ENCODE assay signal across 17 cellular contexts in genomic region chr1:204361341-204361771, GRCh38. TPM values are rescaled to one million over a fixed set of nuclear protein-coding genes. Genes with fewer than 3 reads are reported as not detected.
DNase-seq lines count a peak whose midpoint lies in the region; ATAC-seq and TF ChIP-seq lines count a peak whose summit lies in the region.
"Had no signal": no experiment of that assay in that cellular context is flagged by ENCODE, and none has a peak within 500 bp of the region (broad histone marks: within the 10 kb centered on the region; RNA-seq: fewer than 3 reads in every experiment).

No MANE protein-coding gene starts in this region.

- peaks cover 48% of the 10 kb centered on the region for H3K4me1 Mint-ChIP-seq in stimulated activated effector memory CD8-positive, alpha-beta T cell treated with anti-CD3 and anti-CD28 coated beads, Interleukin-12 subunit alpha, Interleukin-12 subunit beta, amount 100 ng/mL, for 72 hours

- H3K4me3 ChIP-seq in cardiac muscle cell, result no peak overlapping the region
- no peak overlapping the region for H3K4me3 ChIP-seq in heart right ventricle
- no peak overlapping the region for H3K4me3 ChIP-seq in IMR-90 (ENCODE audit: insufficient read depth, low read depth, low read length)

- H3K9me3 ChIP-seq in cardiac muscle cell (ENCODE audit: low read depth) (no peaks in the 10 kb centered on the region), heart right ventricle (no peaks in the 10 kb centered on the region), IMR-90 (ENCODE audit: control insufficient read depth, insufficient read depth, low read length) (no peaks in the 10 kb centered on the region)

- no peak for TF ChIP-seq POLR2A in IMR-90 (IDR thresholded peaks at IDR 0.05; ENCODE audit: low read depth, low read length)

- H3K4ac ChIP-seq in IMR-90 (ENCODE audit: low read depth, low read length), result no peak overlapping the region

- H3K4me1 ChIP-seq in cardiac muscle cell (ENCODE audit: low read depth) (peaks cover 58% of the 10 kb centered on the region), heart right ventricle (peaks cover 4 to 66% (median 34%) of the 10 kb centered on the region in 9 donors), IMR-90 (ENCODE audit: control insufficient read depth, insufficient read depth, low read length) (peaks cover 18% of the 10 kb centered on the region)

- intact Hi-C loops in heart right ventricle (cut with DNase I) (loop anchor here in 9 of 10 donors (5.0 to 10.0 kb wide), 6 partner anchors 99 to 497 kb away; partner anchors contain the start of genes SNRPE (in 3 of the 9) and GOLT1A (in 2 of the 9)), IMR-90 (cut with micrococcal nuclease) (loop anchor here (5.0 kb wide), 1 partner anchor 499 kb away; the partner anchor contains the start of gene SNRPE)

- H2AK9ac ChIP-seq in IMR-90 (replicated peaks; ENCODE audit: low read depth, low read length, poor library complexity), result no peak overlapping the region

- H3K14ac ChIP-seq in IMR-90 (replicated peaks; ENCODE audit: low read depth, low read length), result no peak overlapping the region

- H3K27me3 ChIP-seq in cardiac muscle cell (no peaks in the 10 kb centered on the region), heart right ventricle (peaks cover 0 to 27% (median 0%) of the 10 kb centered on the region in 7 donors), IMR-90 (ENCODE audit: control insufficient read depth, insufficient read depth, low read length) (peaks cover 4% of the 10 kb centered on the region)

- H2BK20ac ChIP-seq in IMR-90 (ENCODE audit: low read depth, low read length), result no peak overlapping the region

- H3K9me3 Mint-ChIP-seq in stimulated activated effector memory CD8-positive, alpha-beta T cell treated with anti-CD3 and anti-CD28 coated beads, Interleukin-12 subunit alpha, Interleukin-12 subunit beta, amount 100 ng/mL, for 72 hours, result no peaks in the 10 kb centered on the region

- H3K36me3 Mint-ChIP-seq in stimulated activated effector memory CD8-positive, alpha-beta T cell treated with anti-CD3 and anti-CD28 coated beads, Interleukin-12 subunit alpha, Interleukin-12 subunit beta, amount 100 ng/mL, for 72 hours, result peaks cover 6% of the 10 kb centered on the region
- H3K36me3 Mint-ChIP-seq: CD14-positive monocyte had no signal

- H4K8ac ChIP-seq in IMR-90 (ENCODE audit: low read depth in 2 of 2, low read length in 2 of 2), result no peak overlapping the region

- H2AK5ac ChIP-seq in IMR-90 (ENCODE audit: low read depth, low read length), result peak overlapping the region; percentile 34; the same call in 1 of the 2 replicates

- CTCF ChIA-PET in IMR-90 (lab: Yijun Ruan, JAX), result interaction anchor here (1.1 to 5.0 kb wide), 3 partner anchors 103 to 198 kb away, joined by 3 to 27 read pairs (median 6); no protein-coding TSS in a partner anchor

- no peaks in the 10 kb centered on the region for H3K9me1 ChIP-seq in IMR-90 (ENCODE audit: insufficient read depth, low read length)

- H3K9ac ChIP-seq in IMR-90 (ENCODE audit: low read depth, low read length), result no peak overlapping the region

- BruUV-seq in IMR-90 (replicated peaks; lab: Mats Ljungman, UMichigan), result no TSS peak

- H3K23ac ChIP-seq in IMR-90 (ENCODE audit: low read depth, low read length), result no peak overlapping the region

- H3K4me2 ChIP-seq in IMR-90 (ENCODE audit: low read depth, low read length), result no peak overlapping the region

- ATAC-seq in heart right ventricle, result no peak
- no peak for ATAC-seq in IMR-90 (ENCODE audit: low read depth)
- ATAC-seq in stimulated activated effector memory CD8-positive, alpha-beta T cell treated with anti-CD3 and anti-CD28 coated beads, Interleukin-12 subunit alpha, Interleukin-12 subunit beta, amount 100 ng/mL, for 72 hours, result no peak

- TF ChIP-seq RAD21 in IMR-90 (IDR thresholded peaks at IDR 0.05; ENCODE audit: low read length), result no peak

- H2BK5ac ChIP-seq in IMR-90 (ENCODE audit: low read depth, low read length, poor library complexity, severe bottlenecking), result no peak overlapping the region

- no peak overlapping the region for H4K5ac ChIP-seq in IMR-90 (ENCODE audit: low read depth, low read length)

- no peaks in the 10 kb centered on the region for H3K79me1 ChIP-seq in IMR-90 (ENCODE audit: low read depth in 1 of 2, low read length in 2 of 2)

- in situ Hi-C loops in IMR-90 (cut with MboI; ENCODE audit: low sequenced_read_pairs), result loop anchor here (5.0 to 10.0 kb wide), 4 partner anchors 109 to 497 kb away; partner anchors contain the start of genes GOLT1A and SNRPE

- H2BK15ac ChIP-seq in IMR-90 (ENCODE audit: low read depth, low read length), result no peak overlapping the region; the same call in 2 of the 3 replicates

- H3K18ac ChIP-seq in IMR-90 (ENCODE audit: low read depth, low read length), result no peak overlapping the region

- no peak overlapping the region for H2AFZ ChIP-seq in IMR-90 (replicated peaks; ENCODE audit: low read length, poor library complexity)

- peak overlapping the region; percentile 77 for H3K27ac ChIP-seq in cardiac muscle cell
- H3K27ac ChIP-seq in heart right ventricle, result peak overlapping the region in 3 of 10 donors; percentile 7 to 53 (median 33)
- no peak overlapping the region for H3K27ac ChIP-seq in IMR-90 (ENCODE audit: insufficient read depth, low read length)

- dilution Hi-C loops in IMR-90 (cut with HindIII; ENCODE audit: low sequenced_read_pairs, unreplicated experiment), result no loop called here

- WGBS in heart right ventricle, 2 donors, result 83 to 86% methylated on average over 2 of the region's 2 CpGs
- WGBS in IMR-90 (ENCODE audit: extremely low coverage in 2 of 2, insufficient read length in 1 of 2), 2 experiments, result 100% methylated on average over 1 of the region's 2 CpGs; no CpG with 5 or more reads in 1 of the 2 experiments

- POLR2A ChIA-PET in IMR-90 (lab: Charles Lee; ENCODE audit: unreplicated experiment), result no interaction called here

- H3K4me3 Mint-ChIP-seq in stimulated activated effector memory CD8-positive, alpha-beta T cell treated with anti-CD3 and anti-CD28 coated beads, Interleukin-12 subunit alpha, Interleukin-12 subunit beta, amount 100 ng/mL, for 72 hours, result no peak overlapping the region
- H3K4me3 Mint-ChIP-seq: CD14-positive monocyte had no signal

- TF ChIP-seq CTCF in cardiac muscle cell (IDR thresholded peaks at IDR 0.05; ENCODE audit: low read depth, low read length) (no peak), heart right ventricle (IDR thresholded peaks at IDR 0.05) (no peak), IMR-90 (conservative IDR thresholded peaks at IDR 0.05; ENCODE audit: low read depth, low read length) (no peak)

- no peaks in the 10 kb centered on the region for H4K20me1 ChIP-seq in IMR-90 (ENCODE audit: insufficient read depth, low read length)

- no peak overlapping the region for H4K91ac ChIP-seq in IMR-90 (ENCODE audit: insufficient read depth, low read depth, low read length)

- no peak overlapping the region for H3K56ac ChIP-seq in IMR-90 (ENCODE audit: extremely low read depth, insufficient read depth, low read length)

- H2BK120ac ChIP-seq in IMR-90 (ENCODE audit: low read depth, low read length), result no peak overlapping the region

- no peaks in the 10 kb centered on the region for H3K36me3 ChIP-seq in cardiac muscle cell
- H3K36me3 ChIP-seq in heart right ventricle, result no peaks in the 10 kb centered on the region
- H3K36me3 ChIP-seq in IMR-90 (ENCODE audit: control insufficient read depth, insufficient read depth, low read length), result no peaks in the 10 kb centered on the region

- H3K27ac Mint-ChIP-seq in stimulated activated effector memory CD8-positive, alpha-beta T cell treated with anti-CD3 and anti-CD28 coated beads, Interleukin-12 subunit alpha, Interleukin-12 subunit beta, amount 100 ng/mL, for 72 hours, result peak overlapping the region; percentile 57
- H3K27ac Mint-ChIP-seq: CD14-positive monocyte had no signal

- DNase-seq in cardiac muscle cell (ENCODE audit: low read depth in 1 of 2, low spot score in 1 of 2) (peak in 1 of 2 donors; percentile 37), heart right ventricle (no peak), IMR-90 (no peak), cerebellum (ENCODE audit: low spot score) (peak; percentile 65), islet precursor cell (no peak), HT-29 (ENCODE audit: low spot score) (no peak)
- no peak for DNase-seq in stimulated activated effector memory CD8-positive, alpha-beta T cell treated with anti-CD3 and anti-CD28 coated beads, Interleukin-12 subunit alpha, Interleukin-12 subunit beta, amount 100 ng/mL, for 72 hours (ENCODE audit: low spot score in 2 of 2)
- DNase-seq in effector CD4-positive, alpha-beta T cell, result no peak
- DNase-seq: Calu3, GF-D8, Karpas-422, MM.1S, NCI-H1105, NCI-H1694 treated with DMSO at 0.1 percent for 48 hours, NCI-H82, SHP77 had no signal

TF ChIP-seq in IMR-90, 13 proteins besides CTCF, POLR2A, EP300 and RAD21 (continues in another document):
- TF ChIP-seq RCOR1 (IDR thresholded peaks at IDR 0.05; ENCODE audit: insufficient replicate concordance, low read length), result no peak
- TF ChIP-seq USF2 (IDR thresholded peaks at IDR 0.05; ENCODE audit: low read depth, low read length), result no peak
- no peak for TF ChIP-seq RFX5 (IDR thresholded peaks at IDR 0.05; ENCODE audit: low read depth, low read length)
- no peak for TF ChIP-seq FOS (IDR thresholded peaks at IDR 0.05; ENCODE audit: low read depth, low read length)

RNA-seq across cellular contexts. Expression of gene PLEKHA6, which starts 1.6 kb away (rescaled TPM):
- total RNA-seq in cardiac muscle cell (44.1 and 71.7 TPM in 2 replicates), heart right ventricle (10 to 100 TPM in 9 of 10 donors, 1 to 10 TPM in 1; 4.8 to 34.9 (median 19.2) TPM), IMR-90 (2012; rRNA removed) (5.0 and 8.2 TPM in 2 replicates), cerebellum (13.6 TPM)
- polyA plus RNA-seq in cardiac muscle cell (23.1 and 41.6 TPM in 2 replicates), heart right ventricle (10 to 100 TPM in 1 of 2 donors, 1 to 10 TPM in 1; 3.3 to 18.2 TPM), IMR-90 (2012; rRNA removed) (19.9 and 20.6 TPM in 2 replicates)
- polyA plus RNA-seq in IMR-90 (2012; cell fraction: cytosol; rRNA removed), result 10.7 and 13.6 TPM in 2 replicates
- 59.8 and 70.3 TPM in 2 replicates for polyA plus RNA-seq in IMR-90 (2012; cell fraction: nucleus; rRNA removed; ENCODE audit: low replicate concordance)
- total RNA-seq in HT-29 (2014; rRNA removed; shearing (Covaris generic)), result 76.7 and 88.6 TPM in 2 replicates

RNA-seq across cellular contexts. Expression of gene PPP1R15B, which starts 50.3 kb away (rescaled TPM):
- total RNA-seq in cardiac muscle cell (24.9 and 27.0 TPM in 2 replicates), heart right ventricle (10 to 100 TPM; 18.1 to 47.3 (median 22.5) TPM), IMR-90 (2012; rRNA removed) (14.9 and 20.3 TPM in 2 replicates), cerebellum (29.7 TPM)
- polyA plus RNA-seq in cardiac muscle cell (15.7 and 19.8 TPM in 2 replicates), heart right ventricle (10 to 100 TPM in 1 of 2 donors, 1 to 10 TPM in 1; 8.4 to 13.0 TPM), IMR-90 (2012; rRNA removed) (14.4 and 15.0 TPM in 2 replicates)
- 8.7 and 10.7 TPM in 2 replicates for polyA plus RNA-seq in IMR-90 (2012; cell fraction: cytosol; rRNA removed)
- 6.9 and 17.1 TPM in 2 replicates for polyA plus RNA-seq in IMR-90 (2012; cell fraction: nucleus; rRNA removed; ENCODE audit: low replicate concordance)
- 32.6 and 40.7 TPM in 2 replicates for total RNA-seq in HT-29 (2014; rRNA removed; shearing (Covaris generic))
